Comparison of ENCODE assay signal across 14 cellular contexts in genomic region chr19:55398200-55398947, GRCh38. TPM values are rescaled to one million over a fixed set of nuclear protein-coding genes. Genes with fewer than 3 reads are reported as not detected.
DNase-seq lines count a peak whose midpoint lies in the region; ATAC-seq and TF ChIP-seq lines count a peak whose summit lies in the region.
"Had no signal": no experiment of that assay in that cellular context is flagged by ENCODE, and none has a peak within 500 bp of the region (broad histone marks: within the 10 kb centered on the region; RNA-seq: fewer than 3 reads in every experiment).

No MANE protein-coding gene starts in this region.

- H3K27me3 Mint-ChIP-seq in osteocyte (ENCODE audit: unreplicated experiment), result no peaks in the 10 kb centered on the region

- peaks cover 15% of the 10 kb centered on the region for H3K36me3 Mint-ChIP-seq in osteocyte (ENCODE audit: unreplicated experiment)

- peaks cover 30% of the 10 kb centered on the region for H3K36me3 ChIP-seq in RWPE2 (ENCODE audit: low read depth)

- peaks cover 2% of the 10 kb centered on the region for H3K4me1 Mint-ChIP-seq in osteocyte (ENCODE audit: unreplicated experiment)

- no peak for DNase-seq in activated CD4-positive, CD25-positive, alpha-beta regulatory T cell (lab: John Stamatoyannopoulos, UW)
- DNase-seq in RWPE2 (ENCODE audit: low spot score) (no peak), osteocyte (ENCODE audit: extremely low spot score, unreplicated experiment) (no peak), NCI-H1105 (lab: John Stamatoyannopoulos, UW) (no peak)
- DNase-seq: 8988T; activated CD8-positive, alpha-beta memory T cell treated with anti-CD3 and anti-CD28 coated beads, Interleukin-2, amount 50 U/mL, for 4 hours; DMS53; esophagus squamous epithelium; NCI-H1092; NCI-H82 had no signal

- no peaks in the 10 kb centered on the region for H3K27me3 ChIP-seq in RWPE2 (ENCODE audit: insufficient read depth, poor library complexity, severe bottlenecking)
- H3K27me3 ChIP-seq: esophagus squamous epithelium, tibial nerve had no signal

- no peaks in the 10 kb centered on the region for H3K9me3 ChIP-seq in RWPE2 (ENCODE audit: severe bottlenecking)
- H3K9me3 ChIP-seq: esophagus squamous epithelium, tibial nerve had no signal

- H3K27ac Mint-ChIP-seq in osteocyte (ENCODE audit: unreplicated experiment), result peak overlapping the region; percentile 23

- no peaks in the 10 kb centered on the region for H3K9me3 Mint-ChIP-seq in osteocyte (ENCODE audit: unreplicated experiment)

- ATAC-seq in activated CD4-positive, CD25-positive, alpha-beta regulatory T cell treated with anti-CD3 and anti-CD28 coated beads, Interleukin-2, amount 50 U/mL, for 24 hours, result peak; percentile 60 to 79
- peak; percentile 3; the same call in 1 of the 3 replicates for ATAC-seq in RWPE2 (ENCODE audit: low read depth)
- no peak for ATAC-seq in HG02840 (IDR thresholded peaks at IDR 0.05; ENCODE audit: low FRiP score, unreplicated experiment)

- no peak overlapping the region for H3K4me3 ChIP-seq in RWPE2 (ENCODE audit: severe bottlenecking)
- H3K4me3 ChIP-seq: esophagus squamous epithelium, tibial nerve had no signal

- no peak overlapping the region for H3K4me3 Mint-ChIP-seq in osteocyte (ENCODE audit: unreplicated experiment)

- no peaks in the 10 kb centered on the region for H3K4me1 ChIP-seq in RWPE2 (ENCODE audit: insufficient read depth, poor library complexity, severe bottlenecking)

- no peak for TF ChIP-seq CTCF in RWPE2 (IDR thresholded peaks at IDR 0.05; ENCODE audit: poor library complexity, severe bottlenecking)
- TF ChIP-seq CTCF in osteocyte (IDR thresholded peaks at IDR 0.05), result no peak

- no peak overlapping the region for H3K27ac ChIP-seq in RWPE2 (ENCODE audit: poor library complexity, severe bottlenecking)
- H3K27ac ChIP-seq: esophagus squamous epithelium, tibial nerve had no signal

RNA-seq across cellular contexts. Expression of gene UBE2S, which starts 9.2 kb away (rescaled TPM):
- total RNA-seq in osteocyte, result 70.7 and 71.1 TPM in 2 replicates

RNA-seq across cellular contexts. Expression of gene RPL28, which starts 12.6 kb away (rescaled TPM):
- 1,845 and 2,000 TPM in 2 replicates for total RNA-seq in osteocyte

RNA-seq across cellular contexts. Expression of gene TMEM238, which starts 14.3 kb away (rescaled TPM):
- 0.70 and 1.1 TPM in 2 replicates for total RNA-seq in osteocyte

RNA-seq across cellular contexts. Expression of gene TMEM190, which starts 21.7 kb away (rescaled TPM):
- total RNA-seq in osteocyte, result not detected in 2 replicates
- total RNA-seq: esophagus squamous epithelium; T-helper 1 cell treated with Interleukin-12 subunit alpha and Interleukin-12 subunit beta and Interleukin-4 antibody, amounts not matched to agents 30 ng/mL and 1 ng/mL, for 36 hours had no signal

RNA-seq across cellular contexts. Expression of gene IL11, which starts 28.1 kb away (rescaled TPM):
- 0.91 and 1.0 TPM in 2 replicates for total RNA-seq in osteocyte
- total RNA-seq: esophagus squamous epithelium had no signal
